13 cellular contexts compared by ENCODE assay signal in genomic region chr3:12444582-12445468, GRCh38. TPM values are rescaled to one million over a fixed set of nuclear protein-coding genes. Genes with fewer than 3 reads are reported as not detected.
DNase-seq lines count a peak whose midpoint lies in the region; ATAC-seq and TF ChIP-seq lines count a peak whose summit lies in the region.
"Had no signal": no experiment of that assay in that cellular context is flagged by ENCODE, and none has a peak within 500 bp of the region (broad histone marks: within the 10 kb centered on the region; RNA-seq: fewer than 3 reads in every experiment).

No MANE protein-coding gene starts in this region.

- intact Hi-C loops in ascending aorta (cut with DNase I) = no loop called here

- H3K36me3 ChIP-seq in parathyroid adenoma (ENCODE audit: control insufficient read depth, insufficient read depth, low read length) (no peaks in the 10 kb centered on the region), ascending aorta (no peaks in the 10 kb centered on the region)
- H3K36me3 ChIP-seq: gastroesophageal sphincter had no signal

- H3K9me3 ChIP-seq in parathyroid adenoma (ENCODE audit: control insufficient read depth, low read length) (no peaks in the 10 kb centered on the region), ascending aorta (no peaks in the 10 kb centered on the region)
- H3K9me3 ChIP-seq: gastroesophageal sphincter had no signal

- no peaks in the 10 kb centered on the region for H3K79me2 ChIP-seq in parathyroid adenoma

- H2AFZ ChIP-seq in parathyroid adenoma = peak overlapping the region; percentile 94

- no peak overlapping the region for H3K9ac ChIP-seq in parathyroid adenoma

- no peak overlapping the region for H3K4me3 ChIP-seq in parathyroid adenoma (ENCODE audit: low read depth, low read length)
- no peak overlapping the region for H3K4me3 ChIP-seq in ascending aorta
- H3K4me3 ChIP-seq: gastroesophageal sphincter had no signal

- no peak overlapping the region for H3K4me2 ChIP-seq in parathyroid adenoma (ENCODE audit: low read length)

- DNase-seq in H4 (ENCODE audit: low spot score) = peak; percentile 94
- peak; percentile 9 for DNase-seq in OCI-M1 (lab: John Stamatoyannopoulos, UW)
- peak; percentile 83 for DNase-seq in epithelial cell of prostate (ENCODE audit: low read depth, low spot score)
- DNase-seq in NCI-H187 treated with DMSO at 0.1 percent for 48 hours (lab: John Stamatoyannopoulos, UW) = no peak
- DNase-seq in ascending aorta (ENCODE audit: low spot score in 2 of 2) = no peak
- no peak for DNase-seq in NCI-H1417 treated with DMSO at 0.1 percent for 48 hours (lab: John Stamatoyannopoulos, UW)
- DNase-seq: DMS153, midbrain, MV-4-11, NCI-H524 had no signal

- H3K27ac ChIP-seq in epithelial cell of prostate (peak overlapping the region; percentile 55), parathyroid adenoma (peak overlapping the region; percentile 29), ascending aorta (no peak overlapping the region)
- H3K27ac ChIP-seq: gastroesophageal sphincter had no signal

- ATAC-seq in GM18519 (IDR thresholded peaks at IDR 0.05; ENCODE audit: low FRiP score, unreplicated experiment) = no peak
- ATAC-seq: gastroesophageal sphincter had no signal

- H3K4me1 ChIP-seq in parathyroid adenoma = peaks cover 13% of the 10 kb centered on the region
- H3K4me1 ChIP-seq in ascending aorta = peaks cover 0 to 7% of the 10 kb centered on the region in 2 donors

- TF ChIP-seq CTCF in parathyroid adenoma (IDR thresholded peaks at IDR 0.05) = no peak
- TF ChIP-seq CTCF in ascending aorta (IDR thresholded peaks at IDR 0.05) = no peak

- H3K27me3 ChIP-seq in parathyroid adenoma (ENCODE audit: control insufficient read depth, insufficient read depth, low read length) (no peaks in the 10 kb centered on the region), ascending aorta (no peaks in the 10 kb centered on the region)

RNA-seq across cellular contexts. Expression of gene TSEN2, which starts 39.5 kb away (rescaled TPM):
- total RNA-seq in H4 (2014; rRNA removed; shearing (Covaris generic)) = 11.9 and 13.7 TPM in 2 replicates
- total RNA-seq in ascending aorta = 6.3 TPM

Comparison
In these comparisons a context has a peak if more than half of its experiments do, and no peak if none do; other contexts are left out.
1. DNase-seq: peak in H4 (single experiment), OCI-M1 (single experiment) and epithelial cell of prostate (single experiment); none in NCI-H187 treated with DMSO at 0.1 percent for 48 hours (single experiment), ascending aorta (0 of 2) and NCI-H1417 treated with DMSO at 0.1 percent for 48 hours (single experiment).
2. H3K27ac ChIP-seq: peak in epithelial cell of prostate (single experiment) and parathyroid adenoma (single experiment); none in ascending aorta (0 of 2).